33 cellular contexts compared by ENCODE assay signal in genomic region chr6:27428502-27428901, GRCh38.
"Had no signal": no experiment of that assay in that cellular context is flagged by ENCODE, and none has a peak within 500 bp of the region (broad histone marks: within the 10 kb centered on the region; RNA-seq: fewer than 3 reads in every experiment).

No MANE protein-coding gene starts in this region.

- H3K4me3 Mint-ChIP-seq: activated B cell treated with CpG ODN at 0.5 μM for 24 hours; activated CD4-positive, alpha-beta memory T cell treated with anti-CD3 and anti-CD28 coated beads for 36 hours; activated CD4-positive, alpha-beta T cell treated with anti-CD3 and anti-CD28 coated beads, Interleukin-2, amount 10 ng/mL, durations not matched to agents 24 days and 14 days; activated naive CD4-positive, alpha-beta T cell treated with anti-CD3 and anti-CD28 coated beads for 36 hours; activated naive CD8-positive, alpha-beta T cell treated with anti-CD3 and anti-CD28 coated beads for 36 hours; brain; central memory CD8-positive, alpha-beta T cell; T-helper 1 cell treated with Interleukin-12 subunit alpha and Interleukin-12 subunit beta and Interleukin-4 antibody, amounts not matched to agents 30 μg/mL and 1 μg/mL, for 36 hours; T-helper 2 cell treated with Interferon-gamma antibody and Interleukin-4, amounts not matched to agents 5 μg/mL and 100 μg/mL, for 36 hours had no signal

- DNase-seq: activated B cell treated with CpG ODN at 0.5 μM for 24 hours; activated CD4-positive, alpha-beta memory T cell treated with anti-CD3 and anti-CD28 coated beads for 36 hours; activated CD4-positive, alpha-beta T cell treated with anti-CD3 and anti-CD28 coated beads for 4 hours; activated CD4-positive, alpha-beta T cell treated with anti-CD3 and anti-CD28 coated beads, Interleukin-2, amount 10 ng/mL, durations not matched to agents 24 days and 14 days; activated CD4-positive, alpha-beta T cell treated with anti-CD3 and anti-CD28 coated beads, Interleukin-2, amount 50 U/mL, for 1 hour; activated CD4-positive, alpha-beta T cell treated with anti-CD3 and anti-CD28 coated beads, Interleukin-2, amount 50 U/mL, for 4 hours; activated CD4-positive, CD25-positive, alpha-beta regulatory T cell treated with anti-CD3 and anti-CD28 coated beads, Interleukin-2, amount 50 U/mL, for 72 hours; activated CD8-positive, alpha-beta memory T cell treated with anti-CD3 and anti-CD28 coated beads, Interleukin-2, amount 50 U/mL, for 4 hours; activated effector memory CD4-positive, alpha-beta T cell treated with anti-CD3 and anti-CD28 coated beads, Interleukin-2, amount 50 U/mL, for 16 hours; activated gamma-delta T cell treated with Interleukin-2 at 50 U/mL for 16 hours; activated naive CD4-positive, alpha-beta T cell; activated naive CD4-positive, alpha-beta T cell treated with anti-CD3 and anti-CD28 coated beads for 36 hours; activated naive CD4-positive, alpha-beta T cell treated with anti-CD3 and anti-CD28 coated beads, Interleukin-2, amount 50 U/mL, for 16 hours; activated naive CD8-positive, alpha-beta T cell treated with anti-CD3 and anti-CD28 coated beads for 36 hours; activated T-cell treated with anti-CD3 and anti-CD28 coated beads for 4 hours; activated T-cell treated with anti-CD3 and anti-CD28 coated beads, Interleukin-2, amount 50 U/mL, for 1 hour; activated T-cell treated with anti-CD3 and anti-CD28 coated beads, Interleukin-2, amount 50 U/mL, for 48 hours; adrenal gland; amniotic stem cell; anterior cingulate cortex; caudate nucleus; cerebellar nuclear complex; SW 1271; T-helper 1 cell; T-helper 9 cell had no signal

- H3K27me3 Mint-ChIP-seq: activated CD4-positive, alpha-beta T cell treated with anti-CD3 and anti-CD28 coated beads, Interleukin-2, amount 10 ng/mL, durations not matched to agents 24 days and 14 days had no signal

- H3K27ac ChIP-seq: adrenal gland, ascending aorta, cardiac muscle cell, VCaP had no signal

- H3K27ac Mint-ChIP-seq: activated B cell treated with CpG ODN at 0.5 μM for 24 hours; activated CD4-positive, alpha-beta memory T cell treated with anti-CD3 and anti-CD28 coated beads for 36 hours; activated CD4-positive, alpha-beta T cell treated with anti-CD3 and anti-CD28 coated beads, Interleukin-2, amount 10 ng/mL, durations not matched to agents 24 days and 14 days; activated naive CD4-positive, alpha-beta T cell treated with anti-CD3 and anti-CD28 coated beads for 36 hours; activated naive CD4-positive, alpha-beta T cell treated with anti-CD3 and anti-CD28 coated beads, Interleukin-2, amount 50 U/mL, for 72 hours; activated naive CD8-positive, alpha-beta T cell treated with anti-CD3 and anti-CD28 coated beads for 36 hours; brain; T-helper 1 cell treated with Interleukin-12 subunit alpha and Interleukin-12 subunit beta and Interleukin-4 antibody, amounts not matched to agents 30 μg/mL and 1 μg/mL, for 36 hours; T-helper 2 cell treated with Interferon-gamma antibody and Interleukin-4, amounts not matched to agents 5 μg/mL and 100 μg/mL, for 36 hours had no signal

- H3K27me3 ChIP-seq: adrenal gland, ascending aorta, cardiac muscle cell had no signal

- H3K36me3 Mint-ChIP-seq: activated naive CD8-positive, alpha-beta T cell treated with anti-CD3 and anti-CD28 coated beads for 36 hours; brain had no signal

- H3K4me1 Mint-ChIP-seq: activated B cell treated with CpG ODN at 0.5 μM for 24 hours; activated CD4-positive, alpha-beta T cell treated with anti-CD3 and anti-CD28 coated beads, Interleukin-2, amount 10 ng/mL, durations not matched to agents 24 days and 14 days; brain; central memory CD8-positive, alpha-beta T cell had no signal

- H3K4me3 ChIP-seq: adrenal gland, ascending aorta, cardiac muscle cell had no signal

- H3K9me3 Mint-ChIP-seq: activated B cell treated with CpG ODN at 0.5 μM for 24 hours; central memory CD8-positive, alpha-beta T cell had no signal
